22 cellular contexts compared by ENCODE assay signal in genomic region chr18:44967599-44967998, GRCh38.
"Had no signal": no experiment of that assay in that cellular context is flagged by ENCODE, and none has a peak within 500 bp of the region (broad histone marks: within the 10 kb centered on the region; RNA-seq: fewer than 3 reads in every experiment).

No MANE protein-coding gene starts in this region.

- H3K36me3 Mint-ChIP-seq: activated naive CD4-positive, alpha-beta T cell treated with anti-CD3 and anti-CD28 coated beads, Interleukin-2, amount 50 U/mL, for 24 hours had no signal

- H3K36me3 ChIP-seq: Peyer's patch, SJCRH30 had no signal

- DNase-seq: activated CD4-positive, alpha-beta T cell treated with anti-CD3 and anti-CD28 coated beads, Interleukin-2, amount 10 ng/mL, durations not matched to agents 24 days and 14 days; activated CD4-positive, alpha-beta T cell treated with anti-CD3 and anti-CD28 coated beads, Interleukin-2, amount 50 U/mL, for 48 hours; activated CD4-positive, CD25-positive, alpha-beta regulatory T cell treated with anti-CD3 and anti-CD28 coated beads, Interleukin-2, amount 50 U/mL, for 72 hours; activated CD8-positive, alpha-beta memory T cell treated with anti-CD3 and anti-CD28 coated beads, Interleukin-2, amount 10 ng/mL, durations not matched to agents 7 days and 5 days; activated effector memory CD4-positive, alpha-beta T cell treated with Interleukin-2 at 50 U/mL for 16 hours; activated naive CD4-positive, alpha-beta T cell; activated T-cell treated with anti-CD3 and anti-CD28 coated beads, Interleukin-2, amount 50 U/mL, for 24 hours; aorta; central memory CD4-positive, alpha-beta T cell; KG1; NCI-H1092; NCI-H1417; NCI-H2081; NCI-H510A treated with DMSO at 0.1 percent for 48 hours; Peyer's patch; Right ventricle myocardium superior; SJCRH30; SK-N-SH; SW 1271 had no signal

- H3K9me3 ChIP-seq: Peyer's patch, SJCRH30, SK-N-SH had no signal

- H3K27me3 Mint-ChIP-seq: activated CD4-positive, alpha-beta T cell treated with anti-CD3 and anti-CD28 coated beads, Interleukin-2, amount 10 ng/mL, durations not matched to agents 24 days and 14 days; activated CD8-positive, alpha-beta memory T cell treated with anti-CD3 and anti-CD28 coated beads, Interleukin-2, amount 10 ng/mL, durations not matched to agents 7 days and 5 days; activated naive CD4-positive, alpha-beta T cell treated with anti-CD3 and anti-CD28 coated beads, Interleukin-2, amount 50 U/mL, for 24 hours had no signal

- H3K27ac Mint-ChIP-seq: activated CD4-positive, alpha-beta T cell treated with anti-CD3 and anti-CD28 coated beads, Interleukin-2, amount 10 ng/mL, durations not matched to agents 24 days and 14 days; activated CD8-positive, alpha-beta memory T cell treated with anti-CD3 and anti-CD28 coated beads, Interleukin-2, amount 10 ng/mL, durations not matched to agents 7 days and 5 days; activated naive CD4-positive, alpha-beta T cell treated with anti-CD3 and anti-CD28 coated beads, Interleukin-2, amount 50 U/mL, for 24 hours; activated T-cell treated with anti-CD3 and anti-CD28 coated beads, Interleukin-2, amount 50 U/mL, for 24 hours; activated T-helper 1 cell treated with anti-CD3 and anti-CD28 coated beads, Interleukin-12 subunit alpha, Interleukin-12 subunit beta, Interleukin-2, Interleukin-4 antibody, amounts not matched to agents 30 ng/mL and 10 ng/mL and 1 ng/mL, durations not matched to agents 14 hours and 24 hours and 36 hours had no signal

- H3K9me3 Mint-ChIP-seq: activated naive CD4-positive, alpha-beta T cell treated with anti-CD3 and anti-CD28 coated beads, Interleukin-2, amount 50 U/mL, for 24 hours; activated T-cell treated with anti-CD3 and anti-CD28 coated beads, Interleukin-2, amount 50 U/mL, for 24 hours; activated T-helper 1 cell treated with anti-CD3 and anti-CD28 coated beads, Interleukin-12 subunit alpha, Interleukin-12 subunit beta, Interleukin-2, Interleukin-4 antibody, amounts not matched to agents 30 ng/mL and 10 ng/mL and 1 ng/mL, durations not matched to agents 14 hours and 24 hours and 36 hours had no signal

- ATAC-seq: activated CD8-positive, alpha-beta memory T cell treated with anti-CD3 and anti-CD28 coated beads, Interleukin-2, amount 10 ng/mL, durations not matched to agents 7 days and 5 days had no signal

- H3K27ac ChIP-seq: Peyer's patch, RWPE1, SJCRH30 had no signal

- H3K4me3 ChIP-seq: Peyer's patch, SJCRH30 had no signal

- H3K27me3 ChIP-seq: Peyer's patch, SJCRH30 had no signal

- H3K4me1 ChIP-seq: Peyer's patch, SJCRH30 had no signal

- H3K4me3 Mint-ChIP-seq: activated CD4-positive, alpha-beta T cell treated with anti-CD3 and anti-CD28 coated beads, Interleukin-2, amount 10 ng/mL, durations not matched to agents 24 days and 14 days; activated CD8-positive, alpha-beta memory T cell treated with anti-CD3 and anti-CD28 coated beads, Interleukin-2, amount 10 ng/mL, durations not matched to agents 7 days and 5 days; activated naive CD4-positive, alpha-beta T cell treated with anti-CD3 and anti-CD28 coated beads, Interleukin-2, amount 50 U/mL, for 24 hours; activated T-cell treated with anti-CD3 and anti-CD28 coated beads, Interleukin-2, amount 50 U/mL, for 24 hours; activated T-helper 1 cell treated with anti-CD3 and anti-CD28 coated beads, Interleukin-12 subunit alpha, Interleukin-12 subunit beta, Interleukin-2, Interleukin-4 antibody, amounts not matched to agents 30 ng/mL and 10 ng/mL and 1 ng/mL, durations not matched to agents 14 hours and 24 hours and 36 hours had no signal

- H3K4me1 Mint-ChIP-seq: activated CD4-positive, alpha-beta T cell treated with anti-CD3 and anti-CD28 coated beads, Interleukin-2, amount 10 ng/mL, durations not matched to agents 24 days and 14 days; activated naive CD4-positive, alpha-beta T cell treated with anti-CD3 and anti-CD28 coated beads, Interleukin-2, amount 50 U/mL, for 24 hours had no signal
